In the genomic region with DNA sequence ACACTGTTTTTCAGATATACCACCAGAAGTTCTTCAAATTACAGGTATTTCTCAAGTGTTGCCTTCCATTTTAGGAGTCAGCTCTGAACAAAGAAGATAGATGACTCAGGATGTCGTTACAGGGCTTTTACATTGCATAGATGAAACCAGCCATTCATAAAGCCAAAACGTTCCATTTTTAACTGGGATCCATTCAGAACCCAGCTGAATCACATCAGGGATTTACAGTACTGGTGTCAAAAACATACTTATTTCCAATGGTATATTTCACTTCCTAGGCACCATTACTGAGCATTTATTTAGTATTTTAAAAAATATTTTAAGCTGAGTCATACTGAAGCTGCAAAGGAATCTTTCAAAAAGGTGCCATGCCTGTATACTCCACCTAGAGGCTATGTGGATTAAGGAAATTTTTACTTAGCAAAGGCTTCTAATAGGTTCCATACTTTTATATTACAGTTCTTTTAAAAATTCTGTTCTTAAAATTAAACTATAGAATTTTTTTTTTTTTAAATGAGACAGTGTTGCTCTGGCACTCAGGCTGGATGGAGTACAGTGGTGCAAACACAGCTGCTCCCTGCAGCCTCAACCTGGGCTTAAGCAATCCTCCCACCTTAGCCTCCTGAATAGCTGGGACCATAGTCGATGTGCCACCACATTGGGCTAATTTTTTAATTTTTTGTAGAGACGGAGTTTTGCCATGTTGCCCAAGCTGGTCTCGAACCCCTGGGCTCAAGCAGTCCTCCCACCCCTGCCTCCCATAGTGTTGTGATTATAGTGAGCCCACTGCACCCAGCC, we compare ENCODE assay signal across 8 cellular contexts. TPM values are rescaled to one million over a fixed set of nuclear protein-coding genes. Genes with fewer than 3 reads are reported as not detected.
A peak's percentile ranks its signal among the peaks of the same experiment; 100 is the strongest.
DNase-seq lines count a peak whose midpoint lies in the region; ATAC-seq, FAIRE-seq and TF ChIP-seq lines count a peak whose summit lies in the region.

No MANE protein-coding gene starts in this region.

- no peaks in the 10 kb centered on the region for H3K9me3 ChIP-seq in HUES48 (ENCODE audit: control insufficient read depth, insufficient read depth, low read length)
- no peaks in the 10 kb centered on the region for H3K9me3 ChIP-seq in ectodermal cell (ENCODE audit: control insufficient read depth, low read length)
- no peaks in the 10 kb centered on the region for H3K9me3 ChIP-seq in pancreas

- FAIRE-seq in pancreas (lab: Jason Lieb, UNC), result no peak

- peaks cover 27% of the 10 kb centered on the region for H3K36me3 ChIP-seq in HUES48 (ENCODE audit: control insufficient read depth, insufficient read depth, low read length)
- H3K36me3 ChIP-seq in ectodermal cell (ENCODE audit: control insufficient read depth, insufficient read depth, low read length), result peaks cover 3% of the 10 kb centered on the region
- H3K36me3 ChIP-seq in pancreas, result no peaks in the 10 kb centered on the region

- ATAC-seq in GM19035 (IDR thresholded peaks at IDR 0.05; ENCODE audit: unreplicated experiment) (peak; percentile 15), pancreas (no peak)

- TF ChIP-seq CTCF in RWPE1 (conservative IDR thresholded peaks at IDR 0.05; ENCODE audit: low read depth), result peak; percentile 53
- TF ChIP-seq CTCF in pancreas (IDR thresholded peaks at IDR 0.05), result peak in 3 of 4 donors; percentile 11 to 25 (median 18)

- CTCF ChIA-PET in RWPE1 (lab: Yijun Ruan, JAX), result interaction anchor here (0.6 to 0.7 kb wide), 4 partner anchors 16 to 1516 kb away, joined by 3 to 4 read pairs (median 3); no protein-coding TSS in a partner anchor

- H3K27ac ChIP-seq in HUES48 (ENCODE audit: low read depth, low read length), result peak overlapping the region; percentile 85
- H3K27ac ChIP-seq in RWPE1, result peak overlapping the region; percentile 72
- peak overlapping the region; percentile 67 for H3K27ac ChIP-seq in ectodermal cell (ENCODE audit: insufficient read depth, low read depth, low read length, poor library complexity, severe bottlenecking)
- H3K27ac ChIP-seq in pancreas, result no peak overlapping the region

- POLR2A ChIA-PET in RWPE1 (lab: Yijun Ruan, JAX; ENCODE audit: low non-redundant PET), result no interaction called here

- H3K4me1 ChIP-seq in HUES48 (ENCODE audit: control insufficient read depth, insufficient read depth, low read length) (peaks cover 32% of the 10 kb centered on the region), ectodermal cell (ENCODE audit: control insufficient read depth, insufficient read depth, low read length) (peaks cover 8% of the 10 kb centered on the region), pancreas (peaks cover 4 to 24% (median 12%) of the 10 kb centered on the region in 3 donors)

- no peaks in the 10 kb centered on the region for H3K27me3 ChIP-seq in HUES48 (ENCODE audit: control insufficient read depth, insufficient read depth, low read length)
- no peaks in the 10 kb centered on the region for H3K27me3 ChIP-seq in ectodermal cell (ENCODE audit: control insufficient read depth, insufficient read depth, low read length, poor library complexity, severe bottlenecking)
- H3K27me3 ChIP-seq in pancreas, result no peaks in the 10 kb centered on the region

- 61 to 62% methylated on average over 5 of the region's 5 CpGs for WGBS in ectodermal cell, 2 experiments
- WGBS in pancreas, 2 donors, result 75 to 79% methylated on average over 5 of the region's 5 CpGs

- H3K9ac ChIP-seq in HUES48 (ENCODE audit: low read depth, low read length), result peak overlapping the region; percentile 88

- intact Hi-C loops in pancreas (cut with DNase I), result no loop called here

- peak; percentile 19 for DNase-seq in DMS153 treated with DMSO at 0.1 percent for 48 hours (lab: John Stamatoyannopoulos, UW; ENCODE audit: unreplicated experiment)
- peak; percentile 53 for DNase-seq in RWPE1 (ENCODE audit: low spot score)
- no peak for DNase-seq in pancreas
- no peak for DNase-seq in activated CD8-positive, alpha-beta memory T cell treated with anti-CD3 and anti-CD28 coated beads, Interleukin-2, amount 50 U/mL, for 48 hours
- no peak for DNase-seq in inferior parietal cortex (ENCODE audit: extremely low spot score)

- H3K4me3 ChIP-seq in HUES48 (ENCODE audit: low read depth, low read length), result peak overlapping the region; percentile 94
- peak overlapping the region; percentile 78 for H3K4me3 ChIP-seq in ectodermal cell (ENCODE audit: insufficient read depth, low read depth, low read length)
- no peak overlapping the region for H3K4me3 ChIP-seq in pancreas

RNA-seq across cellular contexts. Expression of gene ASF1A, which starts 2.6 kb away (rescaled TPM):
- 24.1 TPM for polyA plus RNA-seq in ectodermal cell (2013, experiment 1 of 4)
- polyA plus RNA-seq in ectodermal cell (2013, experiment 2 of 4), result 28.4 TPM
- 28.5 TPM for polyA plus RNA-seq in ectodermal cell (2013, experiment 3 of 4)
- polyA plus RNA-seq in ectodermal cell (2013, experiment 4 of 4), result 29.9 TPM
- total RNA-seq in pancreas, result 10 to 100 TPM in 3 of 6 donors, 1 to 10 TPM in 3; 4.5 to 13.9 (median 9.6) TPM
- 1 to 10 TPM; 6.5 to 8.3 TPM for polyA plus RNA-seq in pancreas

RNA-seq across cellular contexts. Expression of gene MCM9, which starts 38.4 kb away (rescaled TPM):
- 19.3 TPM for polyA plus RNA-seq in ectodermal cell (2013, experiment 1 of 4)
- 19.4 TPM for polyA plus RNA-seq in ectodermal cell (2013, experiment 2 of 4)
- 14.3 TPM for polyA plus RNA-seq in ectodermal cell (2013, experiment 3 of 4)
- polyA plus RNA-seq in ectodermal cell (2013, experiment 4 of 4), result 16.7 TPM
- total RNA-seq in pancreas, result 10 to 100 TPM in 2 of 6 donors, 1 to 10 TPM in 4; 7.5 to 14.4 (median 8.9) TPM
- 1 to 10 TPM; 5.0 to 5.9 TPM for polyA plus RNA-seq in pancreas

Comparison
In these comparisons a context has a peak if more than half of its experiments do, and no peak if none do; other contexts are left out.
1. DNase-seq: peak in DMS153 treated with DMSO at 0.1 percent for 48 hours (single experiment) and RWPE1 (single experiment); none in pancreas (0 of 6), activated CD8-positive, alpha-beta memory T cell treated with anti-CD3 and anti-CD28 coated beads, Interleukin-2, amount 50 U/mL, for 48 hours (single experiment) and inferior parietal cortex (single experiment).
2. H3K27ac ChIP-seq: peak in HUES48 (single experiment), RWPE1 (single experiment) and ectodermal cell (single experiment); none in pancreas (0 of 4).
3. H3K4me3 ChIP-seq: peak in HUES48 (single experiment) and ectodermal cell (single experiment); none in pancreas (0 of 4).